18 cellular contexts compared by ENCODE assay signal in genomic region chr13:83732755-83733154, GRCh38.
DNase-seq lines count a peak whose midpoint lies in the region; ATAC-seq and TF ChIP-seq lines count a peak whose summit lies in the region.
"Had no signal": no experiment of that assay in that cellular context is flagged by ENCODE, and none has a peak within 500 bp of the region (broad histone marks: within the 10 kb centered on the region; RNA-seq: fewer than 3 reads in every experiment).

No MANE protein-coding gene starts in this region.

- H3K9me3 Mint-ChIP-seq in neural progenitor cell, result no peaks in the 10 kb centered on the region
- H3K9me3 Mint-ChIP-seq in CD4-positive, alpha-beta memory T cell, result peaks cover 0 to 3% (median 0%) of the 10 kb centered on the region in 8 donors

- H3K9me3 ChIP-seq in OCI-LY3 (ENCODE audit: insufficient read depth, low read length) (no peaks in the 10 kb centered on the region), neural progenitor cell (ENCODE audit: low read depth) (no peaks in the 10 kb centered on the region)
- no peaks in the 10 kb centered on the region for H3K9me3 ChIP-seq in CD4-positive, alpha-beta memory T cell (ENCODE audit: control insufficient read depth in 1 of 2, low read length in 2 of 2)
- H3K9me3 ChIP-seq: SJCRH30 had no signal

- H3K4me3 ChIP-seq in OCI-LY3 (ENCODE audit: low read length) (peak overlapping the region; percentile 4; the same call in 1 of the 2 replicates), neural progenitor cell (no peak overlapping the region)
- H3K4me3 ChIP-seq in CD4-positive, alpha-beta memory T cell (ENCODE audit: low read length in 2 of 2), result no peak overlapping the region
- H3K4me3 ChIP-seq: SJCRH30 had no signal

- H3K27ac ChIP-seq in 22Rv1 (peak overlapping the region; percentile 94), OCI-LY3 (ENCODE audit: low read length) (no peak overlapping the region), neural progenitor cell (no peak overlapping the region), foreskin keratinocyte (no peak overlapping the region)
- H3K27ac ChIP-seq in CD4-positive, alpha-beta memory T cell (ENCODE audit: low read depth, low read length), result no peak overlapping the region
- H3K27ac ChIP-seq: KMS-11, SJCRH30 had no signal

- H3K4me1 Mint-ChIP-seq in neural progenitor cell, result no peaks in the 10 kb centered on the region
- no peaks in the 10 kb centered on the region for H3K4me1 Mint-ChIP-seq in CD4-positive, alpha-beta memory T cell
- H3K4me1 Mint-ChIP-seq: B cell had no signal

- POLR2A ChIA-PET in CD4-positive, alpha-beta memory T cell (lab: Charles Lee; ENCODE audit: partially characterized antibody), result no interaction called here

- CTCF ChIA-PET in CD4-positive, alpha-beta memory T cell (lab: Charles Lee; ENCODE audit: partially characterized antibody), result no interaction called here

- DNase-seq in HCEC 1CT (peak; percentile 5), neural progenitor cell (ENCODE audit: low spot score) (no peak), foreskin keratinocyte (no peak), kidney glomerular epithelial cell (lab: John Stamatoyannopoulos, UW) (no peak)
- no peak for DNase-seq in CD4-positive, alpha-beta memory T cell
- DNase-seq: COR-L47, DMS79, GOT3, IMR-90, NCI-H1694, NCI-H2081 treated with DMSO at 0.1 percent for 48 hours, NCI-H446, SJCRH30 had no signal

- H4K20me1 ChIP-seq in OCI-LY3 (ENCODE audit: insufficient read depth, low read length), result no peaks in the 10 kb centered on the region
- no peaks in the 10 kb centered on the region for H4K20me1 ChIP-seq in neural progenitor cell (ENCODE audit: low read depth)

- H3K79me2 ChIP-seq in OCI-LY3 (ENCODE audit: low read length) (no peaks in the 10 kb centered on the region), neural progenitor cell (ENCODE audit: low read depth) (no peaks in the 10 kb centered on the region)

- H3K4me3 Mint-ChIP-seq in neural progenitor cell, result no peak overlapping the region
- no peak overlapping the region for H3K4me3 Mint-ChIP-seq in CD4-positive, alpha-beta memory T cell
- H3K4me3 Mint-ChIP-seq: B cell had no signal

- H3K4me2 ChIP-seq in OCI-LY3 (ENCODE audit: low read length) (peak overlapping the region; percentile 45), neural progenitor cell (no peak overlapping the region)
- H3K4me2 ChIP-seq: KMS-11 had no signal

- ATAC-seq in foreskin keratinocyte, result no peak
- ATAC-seq: HCT116 had no signal

- TF ChIP-seq CTCF in 22Rv1 (IDR thresholded peaks at IDR 0.05) (no peak), OCI-LY3 (IDR thresholded peaks at IDR 0.05; ENCODE audit: low read depth, low read length) (no peak), neural progenitor cell (IDR thresholded peaks at IDR 0.05) (no peak), foreskin keratinocyte (conservative IDR thresholded peaks at IDR 0.05) (no peak)

- H3K9ac ChIP-seq in OCI-LY3 (ENCODE audit: low read length), result no peak overlapping the region
- H3K9ac ChIP-seq in neural progenitor cell, result no peak overlapping the region
- H3K9ac ChIP-seq: KMS-11 had no signal

- H2AFZ ChIP-seq in OCI-LY3 (ENCODE audit: low read depth, low read length) (peak overlapping the region; percentile 22; the same call in 1 of the 2 replicates), neural progenitor cell (replicated peaks) (peak overlapping the region; percentile 48)

- H3K36me3 Mint-ChIP-seq in neural progenitor cell, result no peaks in the 10 kb centered on the region
- H3K36me3 Mint-ChIP-seq in CD4-positive, alpha-beta memory T cell, result no peaks in the 10 kb centered on the region

- no peaks in the 10 kb centered on the region for H3F3A ChIP-seq in neural progenitor cell (ENCODE audit: low read depth)

- intact Hi-C loops in CD4-positive, alpha-beta memory T cell (cut with micrococcal nuclease), result no loop called here

- no peak overlapping the region for H3K27ac Mint-ChIP-seq in neural progenitor cell
- H3K27ac Mint-ChIP-seq in CD4-positive, alpha-beta memory T cell, result no peak overlapping the region
- H3K27ac Mint-ChIP-seq: B cell had no signal

- H3K4me1 ChIP-seq in OCI-LY3 (ENCODE audit: low read length) (peaks cover 14% of the 10 kb centered on the region), neural progenitor cell (no peaks in the 10 kb centered on the region), foreskin keratinocyte (no peaks in the 10 kb centered on the region)
- no peaks in the 10 kb centered on the region for H3K4me1 ChIP-seq in CD4-positive, alpha-beta memory T cell (ENCODE audit: insufficient read depth, low read length)
- H3K4me1 ChIP-seq: SJCRH30 had no signal

- H3K36me3 ChIP-seq in OCI-LY3 (replicated peaks; ENCODE audit: low read depth, low read length) (no peaks in the 10 kb centered on the region), neural progenitor cell (no peaks in the 10 kb centered on the region)
- H3K36me3 ChIP-seq in CD4-positive, alpha-beta memory T cell (ENCODE audit: insufficient read depth, low read length), result no peaks in the 10 kb centered on the region
- H3K36me3 ChIP-seq: SJCRH30 had no signal

- H3K27me3 Mint-ChIP-seq in neural progenitor cell (ENCODE audit: insufficient read depth, low read depth), result no peaks in the 10 kb centered on the region
- H3K27me3 Mint-ChIP-seq in CD4-positive, alpha-beta memory T cell, result no peaks in the 10 kb centered on the region
- H3K27me3 Mint-ChIP-seq: B cell had no signal

- H3K27me3 ChIP-seq in OCI-LY3 (ENCODE audit: low read depth, low read length), result no peaks in the 10 kb centered on the region
- H3K27me3 ChIP-seq in neural progenitor cell, result no peaks in the 10 kb centered on the region
- no peaks in the 10 kb centered on the region for H3K27me3 ChIP-seq in foreskin keratinocyte
- no peaks in the 10 kb centered on the region for H3K27me3 ChIP-seq in CD4-positive, alpha-beta memory T cell (ENCODE audit: insufficient read depth, low read length)
- H3K27me3 ChIP-seq: SJCRH30 had no signal
